ENCODE assay signal across 9 cellular contexts in genomic region chr12:100826323-100826722, GRCh38. TPM values are rescaled to one million over a fixed set of nuclear protein-coding genes. Genes with fewer than 3 reads are reported as not detected.
DNase-seq lines count a peak whose midpoint lies in the region; ATAC-seq and TF ChIP-seq lines count a peak whose summit lies in the region.
"Had no signal": no experiment of that assay in that cellular context is flagged by ENCODE, and none has a peak within 500 bp of the region (broad histone marks: within the 10 kb centered on the region; RNA-seq: fewer than 3 reads in every experiment).

No MANE protein-coding gene starts in this region.

- H3K27me3 ChIP-seq in neuronal stem cell (ENCODE audit: control insufficient read depth in 3 of 3, insufficient read depth in 3 of 3, low read depth in 1 of 3, low read length in 3 of 3), result no peaks in the 10 kb centered on the region
- H3K27me3 ChIP-seq: heart left ventricle had no signal

- no peaks in the 10 kb centered on the region for H3K36me3 ChIP-seq in neuronal stem cell (replicated peaks in 1 of 2; ENCODE audit: control insufficient read depth in 2 of 2, insufficient read depth in 2 of 2, low read length in 2 of 2)
- H3K36me3 ChIP-seq: heart left ventricle had no signal

- H3K9me3 ChIP-seq in neuronal stem cell (replicated peaks in 1 of 2; ENCODE audit: control insufficient read depth in 2 of 2, insufficient read depth in 1 of 2, low read depth in 1 of 2, low read length in 2 of 2), result no peaks in the 10 kb centered on the region
- H3K9me3 ChIP-seq: heart left ventricle had no signal

- ATAC-seq in HG02884 (IDR thresholded peaks at IDR 0.05; ENCODE audit: unreplicated experiment), result no peak
- ATAC-seq in GM18498 (IDR thresholded peaks at IDR 0.05; ENCODE audit: unreplicated experiment), result no peak
- ATAC-seq: heart left ventricle had no signal

- H3K79me1 ChIP-seq in neuronal stem cell (ENCODE audit: low read depth, low read length), result no peaks in the 10 kb centered on the region

- WGBS in neuronal stem cell (ENCODE audit: extremely low coverage in 2 of 2, insufficient read length in 2 of 2, insufficient replicate concordance in 1 of 2), 2 donors, result no CpG with 5 or more reads among the region's 4 CpGs

- no peaks in the 10 kb centered on the region for H3K4me1 ChIP-seq in neuronal stem cell (ENCODE audit: control insufficient read depth in 2 of 2, insufficient read depth in 1 of 2, low read depth in 1 of 2, low read length in 2 of 2)
- H3K4me1 ChIP-seq: heart left ventricle had no signal

- no peak overlapping the region for H3K23ac ChIP-seq in neuronal stem cell (ENCODE audit: low read depth, low read length, poor library complexity)

- H2BK5ac ChIP-seq in neuronal stem cell (ENCODE audit: low read length), result no peak overlapping the region

- no peak overlapping the region for H4K8ac ChIP-seq in neuronal stem cell (ENCODE audit: low read depth, low read length)

- H2BK120ac ChIP-seq in neuronal stem cell (ENCODE audit: low read depth, low read length), result no peak overlapping the region

- H3K4me2 ChIP-seq in neuronal stem cell (ENCODE audit: insufficient read depth, low read length, poor library complexity, severe bottlenecking), result no peak overlapping the region

- no peak overlapping the region for H3K14ac ChIP-seq in neuronal stem cell (ENCODE audit: low read length)

- H4K91ac ChIP-seq in neuronal stem cell (ENCODE audit: low read depth, low read length, poor library complexity), result no peak overlapping the region

- no peak overlapping the region for H2AK5ac ChIP-seq in neuronal stem cell (ENCODE audit: low read depth, low read length)

- no peak overlapping the region for H3K18ac ChIP-seq in neuronal stem cell (ENCODE audit: low read length)

- no peak overlapping the region for H2BK12ac ChIP-seq in neuronal stem cell (ENCODE audit: low read length)

- no peak overlapping the region for H2BK15ac ChIP-seq in neuronal stem cell (ENCODE audit: low read length)

- DNase-seq in GM10266 (ENCODE audit: extremely low spot score), result peak; percentile 6
- DNase-seq in NCI-H226, result peak; percentile 40
- DNase-seq in dermis blood vessel endothelial cell, result peak; percentile 33
- peak; percentile 63 for DNase-seq in neuronal stem cell (ENCODE audit: low spot score)
- no peak for DNase-seq in NCI-H524 treated with DMSO at 0.1 percent for 48 hours (lab: John Stamatoyannopoulos, UW)
- DNase-seq in activated naive CD4-positive, alpha-beta T cell (lab: John Stamatoyannopoulos, UW), result no peak

- no peak overlapping the region for H3K9ac ChIP-seq in neuronal stem cell (ENCODE audit: low read depth, low read length, poor library complexity)

- H2AFZ ChIP-seq in neuronal stem cell (ENCODE audit: low read length), result no peak overlapping the region

- no peak overlapping the region for H3K27ac ChIP-seq in neuronal stem cell (replicated peaks; ENCODE audit: low read length)
- H3K27ac ChIP-seq: heart left ventricle had no signal

- TF ChIP-seq CTCF in GM10266 (IDR thresholded peaks at IDR 0.05; ENCODE audit: control insufficient read depth, insufficient read depth, low read depth, missing control alignments), result no peak

- H3K4ac ChIP-seq in neuronal stem cell (ENCODE audit: low read length), result no peak overlapping the region

- no peak overlapping the region for H3K4me3 ChIP-seq in neuronal stem cell (ENCODE audit: low read length in 2 of 2)
- H3K4me3 ChIP-seq: heart left ventricle had no signal

RNA-seq across cellular contexts. Expression of gene ANO4, which starts 31.7 kb away (rescaled TPM):
- 0.85 and 1.1 TPM in 2 replicates for total RNA-seq in dermis blood vessel endothelial cell
- 0.33 TPM for polyA plus RNA-seq in neuronal stem cell (2013, experiment 1 of 2)
- 0.33 TPM for polyA plus RNA-seq in neuronal stem cell (2013, experiment 2 of 2)

Comparison
In these comparisons a context has a peak if more than half of its experiments do, and no peak if none do; other contexts are left out.
1. DNase-seq: peak in GM10266 (single experiment), NCI-H226 (single experiment), dermis blood vessel endothelial cell (single experiment) and neuronal stem cell (single experiment); none in NCI-H524 treated with DMSO at 0.1 percent for 48 hours (single experiment) and activated naive CD4-positive, alpha-beta T cell (0 of 4).